In the genomic region with DNA sequence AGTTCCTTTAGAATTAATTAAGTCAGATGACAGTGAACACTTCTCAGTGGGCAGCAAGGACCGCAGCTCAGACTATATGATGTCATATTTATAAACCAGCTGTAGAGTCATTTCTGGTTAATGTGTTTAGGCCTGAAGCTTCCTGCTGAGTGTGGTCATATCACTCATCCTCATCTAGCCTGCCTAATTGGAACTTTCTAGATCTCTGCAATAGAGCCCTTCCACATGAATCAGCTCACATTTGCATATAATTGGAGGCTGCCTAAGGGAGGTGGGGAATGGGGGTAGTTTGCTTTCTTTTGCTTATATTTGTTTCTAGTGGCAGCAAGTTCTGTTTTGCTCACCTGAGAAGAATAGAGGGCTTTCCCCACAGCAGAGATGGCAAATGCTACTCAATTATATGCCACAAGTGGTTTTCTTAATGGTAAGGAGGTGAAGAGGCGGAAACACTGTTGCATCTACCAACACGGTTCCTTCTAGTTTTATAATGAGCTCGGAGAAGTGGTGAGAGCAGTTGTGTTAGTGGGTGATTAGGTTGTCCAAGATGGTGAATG, we compare ENCODE assay signal across 8 cellular contexts.
DNase-seq lines count a peak whose midpoint lies in the region; ATAC-seq and TF ChIP-seq lines count a peak whose summit lies in the region.

No MANE protein-coding gene starts in this region.

- BruUV-seq in PC-9 (replicated peaks; lab: Mats Ljungman, UMichigan) (no TSS peak), PC-3 (replicated peaks; lab: Mats Ljungman, UMichigan) (no TSS peak)

- DNase-seq in EL (peak; percentile 70), KBM-7 (peak; percentile 62), dermis blood vessel endothelial cell (peak; percentile 51), vagina (ENCODE audit: extremely low spot score in 2 of 2) (no peak), putamen (ENCODE audit: low spot score) (no peak), PC-9 (no peak), PC-3 (no peak)

- H3K27ac ChIP-seq in vagina (peak overlapping the region; percentile 39), PC-9 (no peak overlapping the region), PC-3 (ENCODE audit: low read length) (no peak overlapping the region)

- POLR2A ChIA-PET in PC-9 (lab: Charles Lee; ENCODE audit: unreplicated experiment) (interaction anchor here (0.7 kb wide), 1 partner anchor 267 kb away, joined by 9 read pairs; the partner anchor contains the start of gene AKAP13), PC-3 (lab: Charles Lee; ENCODE audit: unreplicated experiment) (interaction anchor here (0.6 to 0.7 kb wide), 2 partner anchors 39 to 138 kb away, joined by 4 to 6 read pairs; no protein-coding TSS in a partner anchor)

- H3F3A ChIP-seq in PC-9 (ENCODE audit: insufficient read depth, low read depth) (peaks cover 16% of the 10 kb centered on the region; the same call in 1 of the 2 replicates), PC-3 (ENCODE audit: low read length, unreplicated experiment) (no peaks in the 10 kb centered on the region)

- H3K79me2 ChIP-seq in PC-9 (ENCODE audit: low read depth), result no peaks in the 10 kb centered on the region
- no peaks in the 10 kb centered on the region for H3K79me2 ChIP-seq in PC-3 (ENCODE audit: low read length)

- H4K20me1 ChIP-seq in PC-9 (ENCODE audit: insufficient read depth) (peaks cover 4% of the 10 kb centered on the region; the same call in 1 of the 2 replicates), PC-3 (ENCODE audit: low read length) (no peaks in the 10 kb centered on the region)

- H3K9ac ChIP-seq in PC-3 (ENCODE audit: low read length), result no peak overlapping the region

- H3K4me1 ChIP-seq in vagina, result peaks cover 58% of the 10 kb centered on the region
- H3K4me1 ChIP-seq in PC-9 (replicated peaks; ENCODE audit: insufficient read depth), result no peaks in the 10 kb centered on the region
- H3K4me1 ChIP-seq in PC-3 (ENCODE audit: insufficient read depth, low read length), result peaks cover 5% of the 10 kb centered on the region

- H3K9me3 ChIP-seq in vagina (no peaks in the 10 kb centered on the region), PC-9 (ENCODE audit: insufficient read depth, low read depth) (no peaks in the 10 kb centered on the region), PC-3 (ENCODE audit: low read length) (no peaks in the 10 kb centered on the region)

- H3K27me3 ChIP-seq in vagina (no peaks in the 10 kb centered on the region), PC-9 (ENCODE audit: insufficient read depth, low read depth) (no peaks in the 10 kb centered on the region), PC-3 (ENCODE audit: low read length) (no peaks in the 10 kb centered on the region)

- no peak overlapping the region for H2AFZ ChIP-seq in PC-9
- no peak overlapping the region for H2AFZ ChIP-seq in PC-3 (ENCODE audit: low read length)

- no peak for TF ChIP-seq POLR2A in vagina (IDR thresholded peaks at IDR 0.05)

- H3K9me2 ChIP-seq in PC-9 (ENCODE audit: insufficient read depth) (no peaks in the 10 kb centered on the region), PC-3 (replicated peaks; ENCODE audit: low read length) (no peaks in the 10 kb centered on the region)

- no peak overlapping the region for H3K4me2 ChIP-seq in PC-9
- no peak overlapping the region for H3K4me2 ChIP-seq in PC-3 (ENCODE audit: low read length)

- no peak overlapping the region for H3K4me3 ChIP-seq in vagina
- no peak overlapping the region for H3K4me3 ChIP-seq in PC-9
- H3K4me3 ChIP-seq in PC-3 (ENCODE audit: low read length), result no peak overlapping the region

- ATAC-seq in GM21367 (IDR thresholded peaks at IDR 0.05; ENCODE audit: unreplicated experiment) (peak; percentile 64), PC-3 (no peak)

- CTCF ChIA-PET in PC-9 (lab: Charles Lee), result no interaction called here
- CTCF ChIA-PET in PC-3 (lab: Charles Lee), result no interaction called here

- intact Hi-C loops in vagina (cut with DNase I) (no loop called here), PC-9 (cut with micrococcal nuclease; ENCODE audit: unreplicated experiment) (no loop called here), PC-3 (cut with micrococcal nuclease) (no loop called here)

- H3K36me3 ChIP-seq in vagina, result peaks cover 0 to 24% of the 10 kb centered on the region in 2 donors
- 0 out of 2 replicates have a peak, but pooled peaks cover 3% of the 10 kb centered on the region for H3K36me3 ChIP-seq in PC-9 (ENCODE audit: low read depth)
- H3K36me3 ChIP-seq in PC-3 (ENCODE audit: low read depth, low read length), result peaks cover 4% of the 10 kb centered on the region; the same call in 1 of the 2 replicates

- TF ChIP-seq CTCF in vagina (IDR thresholded peaks at IDR 0.05) (no peak), PC-9 (conservative IDR thresholded peaks at IDR 0.05) (no peak), PC-3 (conservative IDR thresholded peaks at IDR 0.05; ENCODE audit: low read depth, low read length) (no peak)

- in situ Hi-C loops in KBM-7 (cut with MboI; ENCODE audit: low pct_unique_long_range_greater_than_20kb, low sequenced_read_pairs), result no loop called here

Comparison
In these comparisons a context has a peak if more than half of its experiments do, and no peak if none do; other contexts are left out.
1. DNase-seq: peak in EL (single experiment), KBM-7 (single experiment) and dermis blood vessel endothelial cell (single experiment); none in vagina (0 of 2), putamen (single experiment), PC-9 (0 of 2) and PC-3 (single experiment).